Comparison of ENCODE assay signal across 1 cellular context in genomic region chr16:56203052-56203451, GRCh38.
TF ChIP-seq lines count a peak whose summit lies in the region.

No MANE protein-coding gene starts in this region.

TF ChIP-seq in liver, 16 proteins besides CTCF, POLR2A, EP300 and RAD21 (continued from another document):
- TF ChIP-seq ZBTB33 (IDR thresholded peaks at IDR 0.05) (no peak), RXRA (IDR thresholded peaks at IDR 0.05) (no peak)
- TF ChIP-seq, protein P1, sequence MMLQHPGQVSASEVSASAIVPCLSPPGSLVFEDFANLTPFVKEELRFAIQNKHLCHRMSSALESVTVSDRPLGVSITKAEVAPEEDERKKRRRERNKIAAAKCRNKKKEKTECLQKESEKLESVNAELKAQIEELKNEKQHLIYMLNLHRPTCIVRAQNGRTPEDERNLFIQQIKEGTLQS (IDR thresholded peaks at IDR 0.05), result no peak
